Comparison of ENCODE assay signal across 14 cellular contexts in the genomic region with DNA sequence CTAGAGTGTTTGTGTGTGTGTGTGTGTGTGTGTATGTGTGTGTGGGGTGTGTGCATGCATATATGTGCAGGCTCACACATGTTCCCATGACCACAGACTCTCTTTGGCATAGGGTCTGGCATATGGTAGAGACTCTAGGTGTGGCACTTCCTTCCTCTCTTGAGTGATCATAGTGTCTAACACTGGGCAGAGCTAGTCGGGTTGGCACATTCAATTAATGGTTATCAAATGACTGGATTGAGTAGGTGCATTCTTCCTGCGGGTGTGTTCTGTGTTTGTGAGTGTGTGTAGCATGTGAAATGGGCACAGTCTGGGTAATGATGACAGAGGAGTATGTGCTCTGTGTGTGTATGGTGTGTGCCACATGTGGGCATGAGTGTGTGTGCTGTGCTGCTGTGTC.
"Had no signal": no experiment of that assay in that cellular context is flagged by ENCODE, and none has a peak within 500 bp of the region (broad histone marks: within the 10 kb centered on the region; RNA-seq: fewer than 3 reads in every experiment).

No MANE protein-coding gene starts in this region.

- H3K27ac ChIP-seq: dorsolateral prefrontal cortex, esophagus squamous epithelium, lower lobe of right lung, pancreas, testis had no signal

- H3K36me3 ChIP-seq: esophagus squamous epithelium, lower lobe of right lung, pancreas had no signal

- DNase-seq: activated CD4-positive, alpha-beta T cell treated with anti-CD3 and anti-CD28 coated beads, Interleukin-2, amount 10 ng/mL, durations not matched to agents 7 days and 5 days; activated CD4-positive, CD25-positive, alpha-beta regulatory T cell; activated naive CD4-positive, alpha-beta T cell treated with Interleukin-2 at 50 U/mL for 16 hours; activated naive CD8-positive, alpha-beta T cell treated with anti-CD3 and anti-CD28 coated beads, Interleukin-2, amount 50 U/mL, for 24 hours; esophagus squamous epithelium; left cardiac atrium; lower lobe of right lung; midbrain; pancreas; retina; stimulated activated CD4-positive, alpha-beta T cell treated with anti-CD3 and anti-CD28 coated beads, Interleukin-4, amount 100 ng/mL, for 4 hours; stimulated activated CD8-positive, alpha-beta memory T cell treated with anti-CD3 and anti-CD28 coated beads, Interleukin-4, amount 100 ng/mL, for 48 hours; testis had no signal

- H3K27me3 ChIP-seq: esophagus squamous epithelium, pancreas, testis had no signal

- H3K4me3 ChIP-seq: dorsolateral prefrontal cortex, esophagus squamous epithelium, lower lobe of right lung, pancreas, testis had no signal

- H3K9me3 ChIP-seq: esophagus squamous epithelium, lower lobe of right lung, pancreas, testis had no signal

- ATAC-seq: activated naive CD8-positive, alpha-beta T cell treated with anti-CD3 and anti-CD28 coated beads, Interleukin-2, amount 50 U/mL, for 24 hours; left cardiac atrium; lower lobe of right lung; pancreas had no signal

- H3K4me1 ChIP-seq: esophagus squamous epithelium, lower lobe of right lung, pancreas, testis had no signal
